1 cellular context compared by ENCODE assay signal in genomic region chr10:79431891-79432831, GRCh38.
TF ChIP-seq lines count a peak whose summit lies in the region.

No MANE protein-coding gene starts in this region.

TF ChIP-seq in H1, 55 proteins besides CTCF, POLR2A, EP300 and RAD21 (continued from another document):
- TF ChIP-seq CTBP2 (IDR thresholded peaks at IDR 0.05; ENCODE audit: borderline replicate concordance, insufficient read depth, insufficient read length, low read length) (no peak), E2F6 (IDR thresholded peaks at IDR 0.05) (no peak)
